In genomic region chr14:50103558-50103957, GRCh38 we compare ENCODE assay signal across 19 cellular contexts. TPM values are rescaled to one million over a fixed set of nuclear protein-coding genes. Genes with fewer than 3 reads are reported as not detected.
DNase-seq lines count a peak whose midpoint lies in the region; ATAC-seq and TF ChIP-seq lines count a peak whose summit lies in the region.
"Had no signal": no experiment of that assay in that cellular context is flagged by ENCODE, and none has a peak within 500 bp of the region (broad histone marks: within the 10 kb centered on the region; RNA-seq: fewer than 3 reads in every experiment).

No MANE protein-coding gene starts in this region.

- H3K4me3 ChIP-seq in smooth muscle cell (no peak overlapping the region), stomach (no peak overlapping the region)
- H3K4me3 ChIP-seq: colonic mucosa, psoas muscle, tibial nerve had no signal

- peaks cover 17% of the 10 kb centered on the region for H3F3A ChIP-seq in smooth muscle cell (ENCODE audit: low read depth)

- H3K4me1 Mint-ChIP-seq in activated CD8-positive, alpha-beta memory T cell treated with anti-CD3 and anti-CD28 coated beads, Interleukin-2, amount 10 ng/mL, durations not matched to agents 7 days and 5 days: peaks cover 40% of the 10 kb centered on the region
- H3K4me1 Mint-ChIP-seq in activated CD4-positive, alpha-beta memory T cell treated with anti-CD3 and anti-CD28 coated beads for 36 hours (ENCODE audit: low read depth): peaks cover 45% of the 10 kb centered on the region
- peaks cover 9 to 20% of the 10 kb centered on the region in 2 donors for H3K4me1 Mint-ChIP-seq in effector memory CD8-positive, alpha-beta T cell (ENCODE audit: low read depth in 2 of 2)
- H3K4me1 Mint-ChIP-seq: neural crest cell had no signal

- H3K9me3 Mint-ChIP-seq in activated CD8-positive, alpha-beta memory T cell treated with anti-CD3 and anti-CD28 coated beads, Interleukin-2, amount 10 ng/mL, durations not matched to agents 7 days and 5 days (ENCODE audit: low read depth): no peaks in the 10 kb centered on the region
- H3K9me3 Mint-ChIP-seq in activated CD4-positive, alpha-beta memory T cell treated with anti-CD3 and anti-CD28 coated beads for 36 hours: no peaks in the 10 kb centered on the region
- no peaks in the 10 kb centered on the region for H3K9me3 Mint-ChIP-seq in effector memory CD8-positive, alpha-beta T cell
- H3K9me3 Mint-ChIP-seq: neural crest cell had no signal

- no peaks in the 10 kb centered on the region for H3K36me3 ChIP-seq in smooth muscle cell (ENCODE audit: low read depth)
- H3K36me3 ChIP-seq in stomach: peaks cover 0 to 18% (median 7%) of the 10 kb centered on the region in 4 donors
- H3K36me3 ChIP-seq: colonic mucosa had no signal

- WGBS in smooth muscle cell (ENCODE audit: low lambda C conversion rate): 59% methylated on average over 6 of the region's 6 CpGs
- 78 to 86% (median 81%) methylated on average over 6 of the region's 6 CpGs for WGBS in stomach, 5 donors

- TF ChIP-seq POLR2A in stomach (IDR thresholded peaks at IDR 0.05): no peak

- H3K27me3 Mint-ChIP-seq in activated CD8-positive, alpha-beta memory T cell treated with anti-CD3 and anti-CD28 coated beads, Interleukin-2, amount 10 ng/mL, durations not matched to agents 7 days and 5 days: no peaks in the 10 kb centered on the region
- no peaks in the 10 kb centered on the region for H3K27me3 Mint-ChIP-seq in activated CD4-positive, alpha-beta memory T cell treated with anti-CD3 and anti-CD28 coated beads for 36 hours
- no peaks in the 10 kb centered on the region for H3K27me3 Mint-ChIP-seq in effector memory CD8-positive, alpha-beta T cell

- TF ChIP-seq EP300 in stomach (IDR thresholded peaks at IDR 0.05): no peak

- H3K27ac ChIP-seq in smooth muscle cell (ENCODE audit: low read depth) (peak overlapping the region; percentile 40), RWPE1 (no peak overlapping the region), stomach (no peak overlapping the region)
- H3K27ac ChIP-seq: C4-2B, colonic mucosa, foreskin keratinocyte, psoas muscle had no signal

- no peak for TF ChIP-seq CTCF in smooth muscle cell (IDR thresholded peaks at IDR 0.05; ENCODE audit: borderline replicate concordance, insufficient read depth, poor library complexity, severe bottlenecking)
- TF ChIP-seq CTCF in RWPE1 (conservative IDR thresholded peaks at IDR 0.05; ENCODE audit: low read depth): no peak
- no peak for TF ChIP-seq CTCF in stomach (IDR thresholded peaks at IDR 0.05)

- H3K27ac Mint-ChIP-seq in activated CD8-positive, alpha-beta memory T cell treated with anti-CD3 and anti-CD28 coated beads, Interleukin-2, amount 10 ng/mL, durations not matched to agents 7 days and 5 days: peak overlapping the region; percentile 79
- H3K27ac Mint-ChIP-seq in activated CD4-positive, alpha-beta memory T cell treated with anti-CD3 and anti-CD28 coated beads for 36 hours: peak overlapping the region; percentile 77
- H3K27ac Mint-ChIP-seq in effector memory CD8-positive, alpha-beta T cell: peak overlapping the region; percentile 18 to 66

- no peak for ATAC-seq in activated CD8-positive, alpha-beta memory T cell treated with anti-CD3 and anti-CD28 coated beads, Interleukin-2, amount 10 ng/mL, durations not matched to agents 7 days and 5 days
- ATAC-seq in effector memory CD8-positive, alpha-beta T cell (replicated peaks): no peak
- ATAC-seq: foreskin keratinocyte, PC-3, psoas muscle had no signal

- H3K4me3 Mint-ChIP-seq in activated CD8-positive, alpha-beta memory T cell treated with anti-CD3 and anti-CD28 coated beads, Interleukin-2, amount 10 ng/mL, durations not matched to agents 7 days and 5 days: peak overlapping the region; percentile 60
- no peak overlapping the region for H3K4me3 Mint-ChIP-seq in activated CD4-positive, alpha-beta memory T cell treated with anti-CD3 and anti-CD28 coated beads for 36 hours
- H3K4me3 Mint-ChIP-seq in effector memory CD8-positive, alpha-beta T cell: peak overlapping the region; percentile 54 to 63
- H3K4me3 Mint-ChIP-seq: neural crest cell had no signal

- H3K9me3 ChIP-seq in smooth muscle cell (replicated peaks; ENCODE audit: low read depth) (no peaks in the 10 kb centered on the region), stomach (no peaks in the 10 kb centered on the region)
- H3K9me3 ChIP-seq: colonic mucosa, psoas muscle, tibial nerve had no signal

- H3K4me1 ChIP-seq in smooth muscle cell (ENCODE audit: low read depth) (peaks cover 4% of the 10 kb centered on the region), stomach (peaks cover 0 to 34% (median 17%) of the 10 kb centered on the region in 4 donors)
- H3K4me1 ChIP-seq: colonic mucosa, tibial nerve had no signal

- DNase-seq in activated CD8-positive, alpha-beta memory T cell treated with anti-CD3 and anti-CD28 coated beads, Interleukin-2, amount 10 ng/mL, durations not matched to agents 7 days and 5 days: no peak
- DNase-seq in activated CD8-positive, alpha-beta memory T cell treated with anti-CD3 and anti-CD28 coated beads, Interleukin-2, amount 50 U/mL, for 4 hours: no peak
- DNase-seq in activated CD4-positive, alpha-beta memory T cell treated with anti-CD3 and anti-CD28 coated beads for 36 hours: no peak
- DNase-seq in effector memory CD8-positive, alpha-beta T cell: no peak
- DNase-seq in smooth muscle cell (lab: John Stamatoyannopoulos, UW; ENCODE audit: unreplicated experiment): no peak
- DNase-seq in RWPE1 (ENCODE audit: low spot score): no peak
- DNase-seq in stomach: no peak
- no peak for DNase-seq in HK-2 (ENCODE audit: unreplicated experiment)
- DNase-seq: activated CD4-positive, alpha-beta T cell treated with anti-CD3 and anti-CD28 coated beads for 4 hours; colonic mucosa; DMS79; foreskin keratinocyte; mesendoderm; NCI-H69; PC-3; psoas muscle had no signal

- POLR2A ChIA-PET in activated CD4-positive, alpha-beta memory T cell treated with anti-CD3 and anti-CD28 coated beads for 36 hours (lab: Charles Lee): interaction anchor here (1.2 to 1.7 kb wide), 2 partner anchors 42 to 65 kb away, joined by 3 to 9 read pairs; no protein-coding TSS in a partner anchor
- POLR2A ChIA-PET in RWPE1 (lab: Yijun Ruan, JAX; ENCODE audit: low non-redundant PET): no interaction called here

- peaks cover 14% of the 10 kb centered on the region for H3K36me3 Mint-ChIP-seq in activated CD8-positive, alpha-beta memory T cell treated with anti-CD3 and anti-CD28 coated beads, Interleukin-2, amount 10 ng/mL, durations not matched to agents 7 days and 5 days
- H3K36me3 Mint-ChIP-seq in activated CD4-positive, alpha-beta memory T cell treated with anti-CD3 and anti-CD28 coated beads for 36 hours: peaks cover 10% of the 10 kb centered on the region
- peaks cover 12% of the 10 kb centered on the region for H3K36me3 Mint-ChIP-seq in effector memory CD8-positive, alpha-beta T cell (ENCODE audit: insufficient read depth)

- peak overlapping the region; percentile 8 for H3K4me2 ChIP-seq in smooth muscle cell

- H3K9ac ChIP-seq in smooth muscle cell (ENCODE audit: low read depth): no peak overlapping the region

- CTCF ChIA-PET in activated CD8-positive, alpha-beta memory T cell treated with anti-CD3 and anti-CD28 coated beads, Interleukin-2, amount 10 ng/mL, durations not matched to agents 7 days and 5 days (lab: Charles Lee): interaction anchor here (1.1 to 10.5 kb wide), 17 partner anchors 10 to 251 kb away, joined by 3 to 121 read pairs (median 8); partner anchors contain the start of gene NEMF
- CTCF ChIA-PET in activated CD4-positive, alpha-beta memory T cell treated with anti-CD3 and anti-CD28 coated beads for 36 hours (lab: Charles Lee): interaction anchor here (1.1 to 5.3 kb wide), 10 partner anchors 14 to 470 kb away, joined by 3 to 43 read pairs (median 8); partner anchors contain the start of gene NEMF
- CTCF ChIA-PET in RWPE1 (lab: Yijun Ruan, JAX): interaction anchor here (2.6 kb wide), 1 partner anchor 241 kb away, joined by 14 read pairs; no protein-coding TSS in a partner anchor

- H3K27me3 ChIP-seq in smooth muscle cell (ENCODE audit: low read depth): no peaks in the 10 kb centered on the region
- no peaks in the 10 kb centered on the region for H3K27me3 ChIP-seq in stomach
- H3K27me3 ChIP-seq: colonic mucosa, foreskin keratinocyte, tibial nerve had no signal

- H4K20me1 ChIP-seq in smooth muscle cell (ENCODE audit: low read depth): no peaks in the 10 kb centered on the region

- no peaks in the 10 kb centered on the region for H3K79me2 ChIP-seq in smooth muscle cell (ENCODE audit: low read depth)

- intact Hi-C loops in activated CD4-positive, alpha-beta memory T cell treated with anti-CD3 and anti-CD28 coated beads for 36 hours (cut with micrococcal nuclease): no loop called here
- intact Hi-C loops in stomach (cut with DNase I; ENCODE audit: low total_unique reads): loop anchor here (10.0 kb wide), 2 partner anchors 219 to 249 kb away; partner anchors contain the start of gene NEMF

- H2AFZ ChIP-seq in smooth muscle cell (ENCODE audit: low read depth): no peak overlapping the region

RNA-seq across cellular contexts. Expression of gene VCPKMT, which starts 12.8 kb away (rescaled TPM):
- 10 to 100 TPM; 12.0 to 14.5 TPM for total RNA-seq in activated CD8-positive, alpha-beta memory T cell treated with anti-CD3 and anti-CD28 coated beads, Interleukin-2, amount 10 ng/mL, durations not matched to agents 7 days and 5 days
- total RNA-seq in activated CD4-positive, alpha-beta memory T cell treated with anti-CD3 and anti-CD28 coated beads for 36 hours: 10 to 100 TPM in 1 of 2 experiments, 1 to 10 TPM in 1; 7.7 to 10.1 TPM
- total RNA-seq in smooth muscle cell: 13.0 and 22.6 TPM in 2 replicates
- 15.6 and 17.0 TPM in 2 replicates for polyA plus RNA-seq in smooth muscle cell
- total RNA-seq in stomach: 10 to 100 TPM in 2 of 5 donors, 1 to 10 TPM in 2, not detected in 1; 1.3 to 11.6 (median 7.7) TPM
- polyA plus RNA-seq in stomach: 1 to 10 TPM; 4.5 to 9.8 (median 4.9) TPM
